In the genomic region with DNA sequence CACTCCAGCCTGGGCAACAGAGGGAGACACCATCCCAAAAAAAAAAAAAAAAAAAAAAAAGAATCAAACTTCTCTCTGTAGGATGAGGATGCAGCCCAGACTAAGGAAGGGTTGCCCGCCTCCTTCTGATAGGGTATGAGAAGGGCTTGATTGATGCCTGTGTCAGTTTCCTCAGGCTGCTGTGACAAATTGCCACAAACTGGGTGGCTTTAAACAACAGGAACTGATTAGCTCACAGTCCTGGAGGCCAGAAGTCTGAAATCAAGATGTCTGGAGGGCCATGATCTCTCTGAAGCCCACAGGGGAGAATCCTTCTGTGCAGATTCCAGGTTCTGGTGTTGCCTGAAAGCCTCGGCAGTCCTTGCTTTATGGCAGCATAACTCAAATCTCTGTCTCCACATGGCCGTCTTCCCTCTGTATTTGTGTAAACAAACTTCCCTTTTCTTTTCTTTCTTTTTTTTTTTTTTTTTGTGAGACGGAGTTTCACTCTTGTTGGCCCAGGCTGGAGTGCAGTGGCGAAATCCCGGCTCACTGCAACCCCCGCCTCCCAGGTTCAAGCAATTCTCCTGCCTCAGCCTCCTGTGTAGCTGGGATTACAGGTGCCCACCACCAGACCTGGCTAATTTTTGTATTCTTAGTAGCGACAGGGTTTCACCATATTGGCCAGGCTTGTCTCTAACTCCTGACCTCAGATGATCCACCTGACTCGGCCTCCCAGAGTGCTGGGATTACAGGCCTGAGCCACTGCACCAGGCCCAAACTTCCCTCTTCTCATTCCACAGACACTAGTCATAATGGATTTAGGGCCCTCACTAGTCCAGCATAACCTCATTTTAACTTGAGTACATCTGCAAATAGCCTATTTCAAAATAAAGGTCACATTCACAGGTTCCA, we compare ENCODE assay signal across 11 cellular contexts. TPM values are rescaled to one million over a fixed set of nuclear protein-coding genes. Genes with fewer than 3 reads are reported as not detected.
DNase-seq lines count a peak whose midpoint lies in the region; ATAC-seq and TF ChIP-seq lines count a peak whose summit lies in the region.
"Had no signal": no experiment of that assay in that cellular context is flagged by ENCODE, and none has a peak within 500 bp of the region (broad histone marks: within the 10 kb centered on the region; RNA-seq: fewer than 3 reads in every experiment).

No MANE protein-coding gene starts in this region.

- H3K27me3 Mint-ChIP-seq in activated B cell treated with CpG ODN at 0.5 μM for 24 hours = no peaks in the 10 kb centered on the region
- no peaks in the 10 kb centered on the region for H3K27me3 Mint-ChIP-seq in activated CD4-positive, alpha-beta T cell treated with anti-CD3 and anti-CD28 coated beads for 36 hours

- POLR2A ChIA-PET in HEK293T (lab: Yijun Ruan, JAX) (interaction anchor here (1.4 to 5.4 kb wide), 2 partner anchors 11 to 48 kb away, joined by 4 to 25 read pairs; partner anchors contain the start of genes AMD1 and CDK19), activated B cell treated with CpG ODN at 0.5 μM for 24 hours (lab: Charles Lee) (no interaction called here)
- POLR2A ChIA-PET in activated CD4-positive, alpha-beta T cell treated with anti-CD3 and anti-CD28 coated beads for 36 hours (lab: Charles Lee) = no interaction called here

- H3K4me3 ChIP-seq in smooth muscle cell = no peak overlapping the region

- peaks cover 10% of the 10 kb centered on the region for H3K4me1 Mint-ChIP-seq in activated B cell treated with CpG ODN at 0.5 μM for 24 hours
- H3K4me1 Mint-ChIP-seq in activated CD4-positive, alpha-beta T cell treated with anti-CD3 and anti-CD28 coated beads for 36 hours = peaks cover 4% of the 10 kb centered on the region

- H3K27me3 ChIP-seq in smooth muscle cell (ENCODE audit: low read depth) = no peaks in the 10 kb centered on the region

- no peak overlapping the region for H3K4me3 Mint-ChIP-seq in activated B cell treated with CpG ODN at 0.5 μM for 24 hours
- no peak overlapping the region for H3K4me3 Mint-ChIP-seq in activated CD4-positive, alpha-beta T cell treated with anti-CD3 and anti-CD28 coated beads for 36 hours

- H3K9ac ChIP-seq in smooth muscle cell (ENCODE audit: low read depth) = peak overlapping the region; percentile 2

- H3K79me2 ChIP-seq in smooth muscle cell (ENCODE audit: low read depth) = no peaks in the 10 kb centered on the region

- no peaks in the 10 kb centered on the region for H3K4me1 ChIP-seq in smooth muscle cell (ENCODE audit: low read depth)

- H4K20me1 ChIP-seq in smooth muscle cell (ENCODE audit: low read depth) = no peaks in the 10 kb centered on the region

- no peaks in the 10 kb centered on the region for H3K9me3 Mint-ChIP-seq in activated B cell treated with CpG ODN at 0.5 μM for 24 hours
- no peaks in the 10 kb centered on the region for H3K9me3 Mint-ChIP-seq in activated CD4-positive, alpha-beta T cell treated with anti-CD3 and anti-CD28 coated beads for 36 hours (ENCODE audit: low read depth)

- DNase-seq in HEK293T (ENCODE audit: extremely low spot score) = no peak
- DNase-seq in activated B cell treated with CpG ODN at 0.5 μM for 24 hours = no peak
- peak; percentile 7 for DNase-seq in left kidney (ENCODE audit: low read depth, low spot score)
- no peak for DNase-seq in smooth muscle cell (lab: John Stamatoyannopoulos, UW; ENCODE audit: unreplicated experiment)
- no peak for DNase-seq in activated CD4-positive, alpha-beta T cell treated with anti-CD3 and anti-CD28 coated beads for 1 hour
- DNase-seq in activated CD4-positive, alpha-beta T cell treated with anti-CD3 and anti-CD28 coated beads for 36 hours = no peak
- DNase-seq in NCI-H345 treated with DMSO at 0.1 percent for 48 hours (lab: John Stamatoyannopoulos, UW; ENCODE audit: unreplicated experiment) = no peak
- DNase-seq in activated CD8-positive, alpha-beta memory T cell treated with anti-CD3 and anti-CD28 coated beads, Interleukin-2, amount 50 U/mL, for 48 hours = no peak
- DNase-seq: activated CD4-positive, alpha-beta T cell treated with anti-CD3 and anti-CD28 coated beads for 4 hours; activated naive CD4-positive, alpha-beta T cell treated with anti-CD3 and anti-CD28 coated beads, Interleukin-2, amount 50 U/mL, for 16 hours; NCI-H1092 had no signal

- peak; percentile 18 for ATAC-seq in activated B cell treated with CpG ODN at 0.5 μM for 24 hours (ENCODE audit: low read depth)
- ATAC-seq in activated CD4-positive, alpha-beta T cell treated with anti-CD3 and anti-CD28 coated beads for 36 hours = no peak

- no peaks in the 10 kb centered on the region for H3K36me3 ChIP-seq in smooth muscle cell (ENCODE audit: low read depth)

- TF ChIP-seq CTCF in activated B cell treated with CpG ODN at 0.5 μM for 24 hours (IDR thresholded peaks at IDR 0.05) (no peak), smooth muscle cell (IDR thresholded peaks at IDR 0.05; ENCODE audit: borderline replicate concordance, insufficient read depth, poor library complexity, severe bottlenecking) (no peak)

- no peaks in the 10 kb centered on the region for H3F3A ChIP-seq in smooth muscle cell (ENCODE audit: low read depth)

- H3K27ac ChIP-seq in smooth muscle cell (ENCODE audit: low read depth) = no peak overlapping the region

- no peaks in the 10 kb centered on the region for H3K36me3 Mint-ChIP-seq in activated B cell treated with CpG ODN at 0.5 μM for 24 hours (ENCODE audit: low read depth)
- no peaks in the 10 kb centered on the region for H3K36me3 Mint-ChIP-seq in activated CD4-positive, alpha-beta T cell treated with anti-CD3 and anti-CD28 coated beads for 36 hours (ENCODE audit: low read depth)

- H2AFZ ChIP-seq in smooth muscle cell (ENCODE audit: low read depth) = no peak overlapping the region

- no peaks in the 10 kb centered on the region for H3K9me3 ChIP-seq in smooth muscle cell (replicated peaks; ENCODE audit: low read depth)

- CTCF ChIA-PET in HEK293T (lab: Yijun Ruan, JAX) (interaction anchor here (0.6 to 0.7 kb wide), 3 partner anchors 44 to 58 kb away, joined by 3 to 6 read pairs (median 4); no protein-coding TSS in a partner anchor), activated B cell treated with CpG ODN at 0.5 μM for 24 hours (lab: Charles Lee) (no interaction called here)
- CTCF ChIA-PET in activated CD4-positive, alpha-beta T cell treated with anti-CD3 and anti-CD28 coated beads for 36 hours (lab: Charles Lee) = interaction anchor here (0.8 kb wide), 1 partner anchor 38 kb away, joined by 3 read pairs; no protein-coding TSS in a partner anchor

- no peak overlapping the region for H3K27ac Mint-ChIP-seq in activated B cell treated with CpG ODN at 0.5 μM for 24 hours
- H3K27ac Mint-ChIP-seq in activated CD4-positive, alpha-beta T cell treated with anti-CD3 and anti-CD28 coated beads for 36 hours = no peak overlapping the region

- H3K4me2 ChIP-seq in smooth muscle cell = no peak overlapping the region

- intact Hi-C loops in activated B cell treated with CpG ODN at 0.5 μM for 24 hours (cut with micrococcal nuclease) = no loop called here
- intact Hi-C loops in activated CD4-positive, alpha-beta T cell treated with anti-CD3 and anti-CD28 coated beads for 36 hours (cut with DNase I, micrococcal nuclease) = no loop called here

- 60% methylated on average over 9 of the region's 9 CpGs for WGBS in smooth muscle cell (ENCODE audit: low lambda C conversion rate)

TF ChIP-seq in HEK293T, 16 proteins besides CTCF, POLR2A, EP300 and RAD21:
- no peak for TF ChIP-seq SUZ12 (IDR thresholded peaks at IDR 0.05)
- TF ChIP-seq ZNF384 (IDR thresholded peaks at IDR 0.05) = peak; percentile 62
- no peak for TF ChIP-seq FOXM1 (IDR thresholded peaks at IDR 0.05; ENCODE audit: borderline replicate concordance)
- TF ChIP-seq HDGF (IDR thresholded peaks at IDR 0.05; ENCODE audit: borderline replicate concordance) = no peak
- TF ChIP-seq ARNT (IDR thresholded peaks at IDR 0.05) = no peak
- TF ChIP-seq, protein P1, sequence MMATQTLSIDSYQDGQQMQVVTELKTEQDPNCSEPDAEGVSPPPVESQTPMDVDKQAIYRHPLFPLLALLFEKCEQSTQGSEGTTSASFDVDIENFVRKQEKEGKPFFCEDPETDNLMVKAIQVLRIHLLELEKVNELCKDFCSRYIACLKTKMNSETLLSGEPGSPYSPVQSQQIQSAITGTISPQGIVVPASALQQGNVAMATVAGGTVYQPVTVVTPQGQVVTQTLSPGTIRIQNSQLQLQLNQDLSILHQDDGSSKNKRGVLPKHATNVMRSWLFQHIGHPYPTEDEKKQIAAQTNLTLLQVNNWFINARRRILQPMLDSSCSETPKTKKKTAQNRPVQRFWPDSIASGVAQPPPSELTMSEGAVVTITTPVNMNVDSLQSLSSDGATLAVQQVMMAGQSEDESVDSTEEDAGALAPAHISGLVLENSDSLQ (IDR thresholded peaks at IDR 0.05) = peak; percentile 64
- no peak for TF ChIP-seq FOXK2 (IDR thresholded peaks at IDR 0.05)

RNA-seq across cellular contexts. Expression of gene CDK19, which starts 11.2 kb away (rescaled TPM):
- total RNA-seq in activated B cell treated with CpG ODN at 0.5 μM for 24 hours = 27.2 and 31.1 TPM in 2 replicates
- 14.0 and 17.1 TPM in 2 replicates for total RNA-seq in smooth muscle cell
- 3.7 and 4.4 TPM in 2 replicates for polyA plus RNA-seq in smooth muscle cell
- 10 to 100 TPM; 14.7 to 15.7 TPM for total RNA-seq in activated CD4-positive, alpha-beta T cell treated with anti-CD3 and anti-CD28 coated beads for 36 hours

RNA-seq across cellular contexts. Expression of gene AMD1, which starts 48.1 kb away (rescaled TPM):
- total RNA-seq in activated B cell treated with CpG ODN at 0.5 μM for 24 hours = 61.7 and 65.5 TPM in 2 replicates
- 56.7 and 67.8 TPM in 2 replicates for total RNA-seq in smooth muscle cell
- 20.8 and 31.2 TPM in 2 replicates for polyA plus RNA-seq in smooth muscle cell
- total RNA-seq in activated CD4-positive, alpha-beta T cell treated with anti-CD3 and anti-CD28 coated beads for 36 hours = 100 to 1,000 TPM in 1 of 2 experiments, 10 to 100 TPM in 1; 90.5 to 127 TPM
